8 cellular contexts compared by ENCODE assay signal in genomic region chr12:117189725-117190209, GRCh38. TPM values are rescaled to one million over a fixed set of nuclear protein-coding genes. Genes with fewer than 3 reads are reported as not detected.
DNase-seq lines count a peak whose midpoint lies in the region; ATAC-seq and TF ChIP-seq lines count a peak whose summit lies in the region.

No MANE protein-coding gene starts in this region.

- peaks cover 0 to 30% (median 11%) of the 10 kb centered on the region in 4 donors for H3K4me1 ChIP-seq in right lobe of liver

- ATAC-seq in GM21576 (IDR thresholded peaks at IDR 0.05; ENCODE audit: unreplicated experiment) (peak; percentile 25), right lobe of liver (peak; percentile 36 to 76 (median 55))

- peaks cover 0 to 3% (median 0%) of the 10 kb centered on the region in 4 donors for H3K9me3 ChIP-seq in right lobe of liver

- H3K4me3 ChIP-seq in coronary artery: peak overlapping the region; percentile 100
- peak overlapping the region; percentile 74 to 91 (median 84) for H3K4me3 ChIP-seq in right lobe of liver

- H3K27ac ChIP-seq in coronary artery (peak overlapping the region; percentile 61 to 92), right lobe of liver (peak overlapping the region; percentile 76 to 86 (median 86))

- TF ChIP-seq POLR2A in right lobe of liver (IDR thresholded peaks at IDR 0.05): no peak

- 0% methylated on average over 1 of the region's 52 CpGs for WGBS in right lobe of liver (ENCODE audit: insufficient coverage, low coverage, low lambda C conversion rate, missing lambda C conversion rate)

- no peak for TF ChIP-seq CTCF in coronary artery (IDR thresholded peaks at IDR 0.05)
- no peak for TF ChIP-seq CTCF in right lobe of liver (IDR thresholded peaks at IDR 0.05)

- DNase-seq in GM03348 (ENCODE audit: low spot score) (peak; percentile 68), HuH-7 (ENCODE audit: low spot score) (peak; percentile 29), coronary artery (ENCODE audit: low spot score) (no peak), right lobe of liver (peak; percentile 58 to 77 (median 72)), NCI-H524 treated with DMSO at 0.1 percent for 48 hours (lab: John Stamatoyannopoulos, UW) (no peak)
- peak; percentile 53 for DNase-seq in activated CD4-positive, CD25-positive, alpha-beta regulatory T cell treated with anti-CD3 and anti-CD28 coated beads, Interleukin-2, amount 50 U/mL, for 72 hours
- peak; percentile 12 to 17 for DNase-seq in stimulated activated CD4-positive, alpha-beta T cell treated with anti-CD3 and anti-CD28 coated beads, Interleukin-4, amount 100 ng/mL, for 48 hours (ENCODE audit: low read depth in 2 of 2)

- H3K27me3 ChIP-seq in right lobe of liver: no peaks in the 10 kb centered on the region

- peaks cover 0 to 17% (median 10%) of the 10 kb centered on the region in 4 donors for H3K36me3 ChIP-seq in right lobe of liver

- intact Hi-C loops in right lobe of liver (cut with DNase I): no loop called here

RNA-seq across cellular contexts. Expression of gene FBXO21, which starts 0.5 kb away (rescaled TPM):
- total RNA-seq in right lobe of liver: 10 to 100 TPM; 12.8 to 28.7 (median 20.1) TPM

Comparison
In these comparisons a context has a peak if more than half of its experiments do, and no peak if none do; other contexts are left out.
1. DNase-seq: peak in GM03348 (single experiment), HuH-7 (single experiment), activated CD4-positive, CD25-positive, alpha-beta regulatory T cell treated with anti-CD3 and anti-CD28 coated beads, Interleukin-2, amount 50 U/mL, for 72 hours (single experiment), right lobe of liver (3 of 3) and stimulated activated CD4-positive, alpha-beta T cell treated with anti-CD3 and anti-CD28 coated beads, Interleukin-4, amount 100 ng/mL, for 48 hours (2 of 2); none in coronary artery (single experiment) and NCI-H524 treated with DMSO at 0.1 percent for 48 hours (single experiment).